In genomic region chr7:26688936-26689506, GRCh38 we compare ENCODE assay signal across 9 cellular contexts.
DNase-seq lines count a peak whose midpoint lies in the region; ATAC-seq and TF ChIP-seq lines count a peak whose summit lies in the region.
"Had no signal": no experiment of that assay in that cellular context is flagged by ENCODE, and none has a peak within 500 bp of the region (broad histone marks: within the 10 kb centered on the region; RNA-seq: fewer than 3 reads in every experiment).

No MANE protein-coding gene starts in this region.

- H3K36me3 Mint-ChIP-seq in nephron progenitor cell (ENCODE audit: low read depth): no peaks in the 10 kb centered on the region
- no peaks in the 10 kb centered on the region for H3K36me3 Mint-ChIP-seq in activated CD4-positive, alpha-beta T cell treated with anti-CD3 and anti-CD28 coated beads, Interleukin-2, amount 10 ng/mL, durations not matched to agents 24 days and 14 days (ENCODE audit: low read depth)

- peak; percentile 49 for DNase-seq in MV-4-11 (lab: John Stamatoyannopoulos, UW)
- DNase-seq in nephron progenitor cell: no peak
- DNase-seq in NCI-H128 (lab: John Stamatoyannopoulos, UW; ENCODE audit: unreplicated experiment): no peak
- no peak for DNase-seq in GM10248 (ENCODE audit: extremely low spot score)
- DNase-seq in activated CD4-positive, alpha-beta T cell treated with anti-CD3 and anti-CD28 coated beads, Interleukin-2, amount 10 ng/mL, durations not matched to agents 24 days and 14 days: no peak
- DNase-seq in T1000 (lab: John Stamatoyannopoulos, UW): no peak
- DNase-seq: NCI-H1105 treated with DMSO at 0.1 percent for 48 hours had no signal

- ATAC-seq in GM18909 (IDR thresholded peaks at IDR 0.05; ENCODE audit: poor library complexity, unreplicated experiment) (peak; percentile 84), HG02759 (IDR thresholded peaks at IDR 0.05; ENCODE audit: unreplicated experiment) (peak; percentile 68)

- intact Hi-C loops in activated CD4-positive, alpha-beta T cell treated with anti-CD3 and anti-CD28 coated beads, Interleukin-2, amount 10 ng/mL, durations not matched to agents 24 days and 14 days (cut with micrococcal nuclease): no loop called here

- H3K9me3 Mint-ChIP-seq in nephron progenitor cell: no peaks in the 10 kb centered on the region
- H3K9me3 Mint-ChIP-seq in activated CD4-positive, alpha-beta T cell treated with anti-CD3 and anti-CD28 coated beads, Interleukin-2, amount 10 ng/mL, durations not matched to agents 24 days and 14 days: no peaks in the 10 kb centered on the region

- POLR2A ChIA-PET in GM10248 (lab: Yijun Ruan, JAX): no interaction called here

- H3K27me3 Mint-ChIP-seq in nephron progenitor cell (ENCODE audit: low read depth, poor library complexity): no peaks in the 10 kb centered on the region
- peaks cover 32% of the 10 kb centered on the region for H3K27me3 Mint-ChIP-seq in activated CD4-positive, alpha-beta T cell treated with anti-CD3 and anti-CD28 coated beads, Interleukin-2, amount 10 ng/mL, durations not matched to agents 24 days and 14 days

- TF ChIP-seq CTCF in nephron progenitor cell (IDR thresholded peaks at IDR 0.05): no peak
- no peak for TF ChIP-seq CTCF in GM10248 (IDR thresholded peaks at IDR 0.05; ENCODE audit: control extremely low read depth, extremely low read depth, low read depth, missing control alignments)

- CTCF ChIA-PET in GM10248 (lab: Yijun Ruan, JAX): interaction anchor here (0.8 to 4.6 kb wide), 6 partner anchors 11 to 472 kb away, joined by 3 to 29 read pairs (median 6); partner anchors contain the start of gene HOXA5

- H3K4me3 Mint-ChIP-seq in nephron progenitor cell: peak overlapping the region; percentile 27
- no peak overlapping the region for H3K4me3 Mint-ChIP-seq in activated CD4-positive, alpha-beta T cell treated with anti-CD3 and anti-CD28 coated beads, Interleukin-2, amount 10 ng/mL, durations not matched to agents 24 days and 14 days

- peaks cover 89% of the 10 kb centered on the region for H3K4me1 Mint-ChIP-seq in nephron progenitor cell
- peaks cover 2% of the 10 kb centered on the region for H3K4me1 Mint-ChIP-seq in activated CD4-positive, alpha-beta T cell treated with anti-CD3 and anti-CD28 coated beads, Interleukin-2, amount 10 ng/mL, durations not matched to agents 24 days and 14 days

- peak overlapping the region; percentile 98 for H3K27ac Mint-ChIP-seq in nephron progenitor cell
- no peak overlapping the region for H3K27ac Mint-ChIP-seq in activated CD4-positive, alpha-beta T cell treated with anti-CD3 and anti-CD28 coated beads, Interleukin-2, amount 10 ng/mL, durations not matched to agents 24 days and 14 days
